Comparison of ENCODE assay signal across 15 cellular contexts in the genomic region with DNA sequence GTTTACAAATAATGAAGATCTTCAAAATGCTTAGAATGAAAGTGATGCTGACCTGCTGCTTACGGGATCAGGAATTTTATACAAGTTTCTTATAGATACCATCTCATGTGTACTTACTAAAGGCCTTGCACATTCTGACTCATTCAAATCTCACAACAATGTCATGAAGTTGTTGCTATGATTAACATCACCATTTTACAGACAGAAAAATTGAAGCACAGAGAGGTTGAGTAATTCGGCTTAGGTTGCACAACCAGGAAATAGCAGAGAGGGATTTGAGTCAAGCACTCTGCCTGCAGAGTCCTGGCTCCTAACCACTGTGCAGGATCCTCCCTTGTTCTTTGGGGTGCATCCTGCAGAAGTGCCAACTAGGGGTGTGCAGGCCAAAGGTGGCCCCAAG.
A peak's percentile ranks its signal among the peaks of the same experiment; 100 is the strongest.
DNase-seq lines count a peak whose midpoint lies in the region; ATAC-seq and TF ChIP-seq lines count a peak whose summit lies in the region.
"Had no signal": no experiment of that assay in that cellular context is flagged by ENCODE, and none has a peak within 500 bp of the region (broad histone marks: within the 10 kb centered on the region; RNA-seq: fewer than 3 reads in every experiment).

No MANE protein-coding gene starts in this region.

- H3K36me3 ChIP-seq in right atrium auricular region = no peaks in the 10 kb centered on the region
- H3K36me3 ChIP-seq in RWPE2 (ENCODE audit: low read depth) = no peaks in the 10 kb centered on the region
- H3K36me3 ChIP-seq in thyroid gland = no peaks in the 10 kb centered on the region
- H3K36me3 ChIP-seq in colonic mucosa = no peaks in the 10 kb centered on the region
- no peaks in the 10 kb centered on the region for H3K36me3 ChIP-seq in mesendoderm (ENCODE audit: control insufficient read depth, insufficient read depth, low read length)
- H3K36me3 ChIP-seq: cardiac muscle cell, prostate gland, upper lobe of left lung had no signal

- H3K4me2 ChIP-seq in mesendoderm (ENCODE audit: low read length) = no peak overlapping the region

- H2BK5ac ChIP-seq in mesendoderm (ENCODE audit: low read length) = no peak overlapping the region

- H3K9ac ChIP-seq in colonic mucosa (ENCODE audit: low read depth in 2 of 2, low read length in 2 of 2) (no peak overlapping the region), mesendoderm (ENCODE audit: low read length) (no peak overlapping the region)

- intact Hi-C loops in Right ventricle myocardium superior (cut with DNase I) = no loop called here
- intact Hi-C loops in thyroid gland (cut with DNase I) = no loop called here
- intact Hi-C loops in colonic mucosa (cut with DNase I) = no loop called here

- H3K4ac ChIP-seq in mesendoderm (ENCODE audit: low read depth, low read length) = no peak overlapping the region

- H2BK120ac ChIP-seq in mesendoderm (ENCODE audit: low read depth, low read length) = no peak overlapping the region

- no peaks in the 10 kb centered on the region for H3K79me2 ChIP-seq in mesendoderm (ENCODE audit: control insufficient read depth, insufficient read depth, low read length)

- TF ChIP-seq CTCF in right atrium auricular region (IDR thresholded peaks at IDR 0.05) (no peak), RWPE2 (IDR thresholded peaks at IDR 0.05; ENCODE audit: poor library complexity, severe bottlenecking) (no peak), thyroid gland (IDR thresholded peaks at IDR 0.05) (no peak), colonic mucosa (IDR thresholded peaks at IDR 0.05) (no peak), GM10266 (IDR thresholded peaks at IDR 0.05; ENCODE audit: control insufficient read depth, insufficient read depth, low read depth, missing control alignments) (no peak)

- 85 to 87% methylated on average over 2 of the region's 2 CpGs for WGBS in thyroid gland, 2 donors
- WGBS in mesendoderm (ENCODE audit: extremely low coverage, insufficient coverage, low lambda C conversion rate) = no CpG with 5 or more reads among the region's 2 CpGs

- no peak overlapping the region for H2BK15ac ChIP-seq in mesendoderm (replicated peaks; ENCODE audit: low read depth)

- H3K4me1 ChIP-seq in right atrium auricular region (no peaks in the 10 kb centered on the region), RWPE2 (ENCODE audit: insufficient read depth, poor library complexity, severe bottlenecking) (peaks cover 22% of the 10 kb centered on the region), thyroid gland (peaks cover 22 to 28% of the 10 kb centered on the region in 2 donors), colonic mucosa (no peaks in the 10 kb centered on the region), mesendoderm (ENCODE audit: control insufficient read depth, low read depth, low read length) (no peaks in the 10 kb centered on the region)
- H3K4me1 ChIP-seq: prostate gland had no signal

- H3K27ac ChIP-seq in right atrium auricular region (no peak overlapping the region), RWPE2 (ENCODE audit: poor library complexity, severe bottlenecking) (peak overlapping the region; percentile 20), thyroid gland (peak overlapping the region; percentile 52 to 76 (median 60)), colonic mucosa (no peak overlapping the region), mesendoderm (ENCODE audit: low read depth, low read length) (no peak overlapping the region)
- H3K27ac ChIP-seq: cardiac muscle cell, prostate gland, upper lobe of left lung had no signal

- H3K18ac ChIP-seq in mesendoderm (ENCODE audit: low read length) = no peak overlapping the region

- DNase-seq in Right ventricle myocardium superior (no peak), right atrium auricular region (ENCODE audit: low spot score) (no peak), RWPE2 (ENCODE audit: low spot score) (no peak), fibroblast of gingiva (ENCODE audit: low read depth) (peak; percentile 49), thyroid gland (no peak), colonic mucosa (no peak), mesendoderm (no peak), GM10266 (ENCODE audit: extremely low spot score) (no peak)
- DNase-seq: ACHN; activated CD4-positive, alpha-beta T cell treated with anti-CD3 and anti-CD28 coated beads, Interleukin-2, amount 50 U/mL, for 48 hours; activated effector memory CD4-positive, alpha-beta T cell treated with Interleukin-2 at 50 U/mL for 16 hours; NCI-H2107; upper lobe of left lung had no signal

- H3K27me3 ChIP-seq in right atrium auricular region (no peaks in the 10 kb centered on the region), RWPE2 (ENCODE audit: insufficient read depth, poor library complexity, severe bottlenecking) (no peaks in the 10 kb centered on the region), thyroid gland (no peaks in the 10 kb centered on the region), colonic mucosa (no peaks in the 10 kb centered on the region), mesendoderm (ENCODE audit: insufficient read depth, low read length, poor library complexity) (no peaks in the 10 kb centered on the region)
- H3K27me3 ChIP-seq: upper lobe of left lung had no signal

- no peak for TF ChIP-seq POLR2A in thyroid gland (IDR thresholded peaks at IDR 0.05)

- H3K9me3 ChIP-seq in right atrium auricular region = no peaks in the 10 kb centered on the region
- H3K9me3 ChIP-seq in RWPE2 (ENCODE audit: severe bottlenecking) = no peaks in the 10 kb centered on the region
- H3K9me3 ChIP-seq in thyroid gland = no peaks in the 10 kb centered on the region
- no peaks in the 10 kb centered on the region for H3K9me3 ChIP-seq in colonic mucosa
- H3K9me3 ChIP-seq: prostate gland, upper lobe of left lung had no signal

- H3K4me3 ChIP-seq in right atrium auricular region (no peak overlapping the region), RWPE2 (ENCODE audit: severe bottlenecking) (no peak overlapping the region), thyroid gland (replicated peaks in 1 of 3) (no peak overlapping the region), colonic mucosa (no peak overlapping the region), mesendoderm (ENCODE audit: low read length) (no peak overlapping the region)
- H3K4me3 ChIP-seq: cardiac muscle cell, prostate gland, upper lobe of left lung had no signal

- no peaks in the 10 kb centered on the region for H3K79me1 ChIP-seq in mesendoderm (ENCODE audit: low read length)

- no peak overlapping the region for H2AK5ac ChIP-seq in mesendoderm (ENCODE audit: low read length)

- no peak overlapping the region for H3K23ac ChIP-seq in mesendoderm (ENCODE audit: low read length)

- no peak overlapping the region for H4K8ac ChIP-seq in mesendoderm (ENCODE audit: low read depth, low read length)

- ATAC-seq in Right ventricle myocardium superior (ENCODE audit: poor library complexity) (peak; percentile 40), RWPE2 (ENCODE audit: low read depth) (peak; percentile 55)

- H3K56ac ChIP-seq in mesendoderm (ENCODE audit: low read length) = no peak overlapping the region

- H4K5ac ChIP-seq in mesendoderm (ENCODE audit: low read length) = no peak overlapping the region

Comparison
In these comparisons a context has a peak if more than half of its experiments do, and no peak if none do; other contexts are left out.
1. H3K27ac ChIP-seq: peak in RWPE2 (single experiment) and thyroid gland (3 of 3); none in right atrium auricular region (0 of 2), colonic mucosa (single experiment) and mesendoderm (single experiment).